Comparison of ENCODE assay signal across 14 cellular contexts in the genomic region with DNA sequence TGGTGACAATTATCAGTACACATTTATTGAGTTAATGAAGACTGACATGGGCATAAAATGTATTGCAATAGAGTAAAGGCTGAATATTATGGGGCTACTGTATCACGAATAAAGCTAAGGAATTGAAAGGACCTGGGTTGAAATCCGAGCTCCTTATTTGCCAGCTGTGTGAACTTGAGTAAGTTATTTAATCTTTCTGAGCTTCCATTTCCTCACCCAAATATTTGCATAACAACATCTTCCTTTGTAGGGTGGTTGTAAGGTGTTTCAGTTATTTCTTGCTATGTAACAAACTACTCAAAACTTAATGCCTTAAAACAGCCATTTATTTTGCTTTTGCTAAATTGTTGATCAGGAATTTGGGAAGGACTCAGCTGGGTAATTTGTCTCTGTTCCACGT.
DNase-seq lines count a peak whose midpoint lies in the region; FAIRE-seq and TF ChIP-seq lines count a peak whose summit lies in the region.
"Had no signal": no experiment of that assay in that cellular context is flagged by ENCODE, and none has a peak within 500 bp of the region (broad histone marks: within the 10 kb centered on the region; RNA-seq: fewer than 3 reads in every experiment).

No MANE protein-coding gene starts in this region.

- peak overlapping the region; percentile 33 for H2AK5ac ChIP-seq in mesenchymal stem cell (ENCODE audit: low read length, severe bottlenecking)

- no peak overlapping the region for H4K91ac ChIP-seq in mesenchymal stem cell (ENCODE audit: low read length)

- no peak overlapping the region for H2BK15ac ChIP-seq in mesenchymal stem cell (ENCODE audit: low read depth, poor library complexity, severe bottlenecking)

- no peak for TF ChIP-seq CTCF in astrocyte (IDR thresholded peaks at IDR 0.05; ENCODE audit: insufficient read depth, low read depth, low read length)

- H3K4me3 Mint-ChIP-seq in astrocyte (ENCODE audit: unreplicated experiment): no peak overlapping the region
- H3K4me3 Mint-ChIP-seq: B cell; CD4-positive, alpha-beta T cell had no signal

- H3K9me3 Mint-ChIP-seq in astrocyte (ENCODE audit: unreplicated experiment): no peaks in the 10 kb centered on the region
- H3K9me3 Mint-ChIP-seq: CD4-positive, alpha-beta T cell had no signal

- H2BK12ac ChIP-seq in mesenchymal stem cell (ENCODE audit: low read length in 2 of 2): no peak overlapping the region

- no peak overlapping the region for H3K9ac ChIP-seq in GM23248
- no peak overlapping the region for H3K9ac ChIP-seq in Karpas-422 (ENCODE audit: low read length)
- H3K9ac ChIP-seq in astrocyte (ENCODE audit: low read length): no peak overlapping the region
- no peak overlapping the region for H3K9ac ChIP-seq in mesenchymal stem cell (ENCODE audit: low read length)

- H3K27ac Mint-ChIP-seq in astrocyte (ENCODE audit: unreplicated experiment): no peak overlapping the region
- H3K27ac Mint-ChIP-seq: B cell; CD4-positive, alpha-beta T cell had no signal

- no peaks in the 10 kb centered on the region for H3K36me3 Mint-ChIP-seq in astrocyte (ENCODE audit: low read depth, unreplicated experiment)

- H3K27ac ChIP-seq in GM23248 (no peak overlapping the region), Karpas-422 (ENCODE audit: low read length) (no peak overlapping the region), astrocyte (ENCODE audit: low read depth, low read length) (no peak overlapping the region), mesenchymal stem cell (ENCODE audit: low read length, poor library complexity, severe bottlenecking) (no peak overlapping the region), small intestine (ENCODE audit: low read depth in 1 of 2, low read length in 1 of 2) (no peak overlapping the region)

- in situ Hi-C loops in GM23248 (cut with MboI): no loop called here

- no peak overlapping the region for H2BK5ac ChIP-seq in mesenchymal stem cell (ENCODE audit: low read depth, low read length, poor library complexity, severe bottlenecking)

- H3K27me3 Mint-ChIP-seq in astrocyte (ENCODE audit: low read depth, unreplicated experiment): no peaks in the 10 kb centered on the region

- H3K18ac ChIP-seq in mesenchymal stem cell (ENCODE audit: low read depth in 1 of 2, low read length in 2 of 2): no peak overlapping the region

- no peak overlapping the region for H4K8ac ChIP-seq in mesenchymal stem cell (ENCODE audit: low read length)

- H3K9me2 ChIP-seq in GM23248 (ENCODE audit: insufficient read depth) (no peaks in the 10 kb centered on the region), Karpas-422 (replicated peaks; ENCODE audit: insufficient read depth, low read length) (no peaks in the 10 kb centered on the region)

- DNase-seq in GM23248: no peak
- DNase-seq in Karpas-422: peak; percentile 61
- DNase-seq in astrocyte (ENCODE audit: low read depth): no peak
- DNase-seq in mesenchymal stem cell: no peak
- DNase-seq in HuH-7.5 (ENCODE audit: low spot score): no peak
- DNase-seq in NCI-H1092 (lab: John Stamatoyannopoulos, UW): no peak
- no peak for DNase-seq in pons (ENCODE audit: low spot score)
- no peak for DNase-seq in small intestine
- DNase-seq: C1 segment of cervical spinal cord; Calu3; CD4-positive, alpha-beta T cell; DMS 273 treated with DMSO at 0.1 percent for 48 hours had no signal

- peaks cover 25% of the 10 kb centered on the region for H3F3A ChIP-seq in GM23248 (ENCODE audit: insufficient read depth)

- H2AFZ ChIP-seq in GM23248 (0 out of 2 replicates have a peak overlapping the region, but pooled peaks have one; percentile 30), Karpas-422 (ENCODE audit: low read length) (no peak overlapping the region), astrocyte (ENCODE audit: low read depth, low read length) (no peak overlapping the region), mesenchymal stem cell (ENCODE audit: low read depth, low read length) (no peak overlapping the region)

- H3K4me1 ChIP-seq in GM23248 (ENCODE audit: insufficient read depth) (peaks cover 59% of the 10 kb centered on the region), Karpas-422 (ENCODE audit: low read length) (peaks cover 18% of the 10 kb centered on the region), astrocyte (ENCODE audit: insufficient read depth, low read length) (peaks cover 28% of the 10 kb centered on the region), mesenchymal stem cell (ENCODE audit: control insufficient read depth, insufficient read depth, low read depth, low read length) (peaks cover 6% of the 10 kb centered on the region), small intestine (ENCODE audit: control insufficient read depth in 2 of 2, insufficient read depth in 1 of 2, low read depth in 1 of 2, low read length in 1 of 2) (peaks cover 0 to 8% of the 10 kb centered on the region in 2 donors)

- H4K20me1 ChIP-seq in GM23248 (ENCODE audit: insufficient read depth): no peaks in the 10 kb centered on the region
- no peaks in the 10 kb centered on the region for H4K20me1 ChIP-seq in Karpas-422 (ENCODE audit: insufficient read depth, low read depth, low read length)
- no peaks in the 10 kb centered on the region for H4K20me1 ChIP-seq in astrocyte (ENCODE audit: insufficient read depth, low read length)

- H3K79me2 ChIP-seq in GM23248 (ENCODE audit: insufficient read depth) (no peaks in the 10 kb centered on the region), Karpas-422 (ENCODE audit: low read length) (no peaks in the 10 kb centered on the region), astrocyte (ENCODE audit: insufficient read depth, low read length) (no peaks in the 10 kb centered on the region)

- H3K36me3 ChIP-seq in GM23248 (ENCODE audit: low read depth): no peaks in the 10 kb centered on the region
- no peaks in the 10 kb centered on the region for H3K36me3 ChIP-seq in Karpas-422 (ENCODE audit: insufficient read depth, low read length)
- H3K36me3 ChIP-seq in astrocyte (ENCODE audit: insufficient read depth, low read length): no peaks in the 10 kb centered on the region
- H3K36me3 ChIP-seq in mesenchymal stem cell (ENCODE audit: control insufficient read depth in 1 of 2, insufficient read depth in 2 of 2, low read depth in 1 of 2, low read length in 2 of 2): no peaks in the 10 kb centered on the region
- H3K36me3 ChIP-seq in small intestine (ENCODE audit: control insufficient read depth in 2 of 2, insufficient read depth in 2 of 2, low read length in 2 of 2): no peaks in the 10 kb centered on the region
- H3K36me3 ChIP-seq: HAP-1 had no signal

- H3K9me3 ChIP-seq in GM23248 (ENCODE audit: low read depth) (peaks cover 2% of the 10 kb centered on the region), Karpas-422 (ENCODE audit: low read length) (no peaks in the 10 kb centered on the region), astrocyte (ENCODE audit: insufficient read depth, low read depth, low read length) (no peaks in the 10 kb centered on the region), mesenchymal stem cell (ENCODE audit: control insufficient read depth, low read length) (no peaks in the 10 kb centered on the region), small intestine (ENCODE audit: control insufficient read depth, low read depth) (no peaks in the 10 kb centered on the region)
- H3K9me3 ChIP-seq: HAP-1 had no signal

- H3K27me3 ChIP-seq in GM23248 (replicated peaks; ENCODE audit: insufficient read depth): no peaks in the 10 kb centered on the region
- H3K27me3 ChIP-seq in Karpas-422 (ENCODE audit: low read length): no peaks in the 10 kb centered on the region
- no peaks in the 10 kb centered on the region for H3K27me3 ChIP-seq in astrocyte (ENCODE audit: insufficient read depth, low read length)
- no peaks in the 10 kb centered on the region for H3K27me3 ChIP-seq in mesenchymal stem cell (ENCODE audit: control insufficient read depth in 1 of 2, insufficient read depth in 1 of 2, low read length in 2 of 2)
- H3K27me3 ChIP-seq in small intestine (ENCODE audit: control insufficient read depth in 2 of 2, insufficient read depth in 2 of 2, low read length in 2 of 2): no peaks in the 10 kb centered on the region

- H3K4me1 Mint-ChIP-seq in astrocyte (ENCODE audit: low read depth, unreplicated experiment): peaks cover 49% of the 10 kb centered on the region
- H3K4me1 Mint-ChIP-seq: B cell had no signal

- 65 to 67% methylated on average over 3 of the region's 3 CpGs for WGBS in GM23248 (ENCODE audit: low coverage in 1 of 2, low lambda C conversion rate in 2 of 2, missing lambda C conversion rate in 2 of 2), 2 experiments
- WGBS in mesenchymal stem cell: 53% methylated on average over 2 of the region's 3 CpGs
- WGBS in small intestine, 3 donors: 78 to 85% (median 79%) methylated on average over 3 of the region's 3 CpGs

- H3K79me1 ChIP-seq in mesenchymal stem cell (replicated peaks; ENCODE audit: low read length, poor library complexity, severe bottlenecking): peaks cover 2% of the 10 kb centered on the region

- no peak overlapping the region for H3K4me3 ChIP-seq in GM23248
- peak overlapping the region; percentile 13; the same call in 1 of the 2 replicates for H3K4me3 ChIP-seq in Karpas-422 (ENCODE audit: low read length)
- no peak overlapping the region for H3K4me3 ChIP-seq in astrocyte (ENCODE audit: insufficient read depth, low read depth, low read length)
- no peak overlapping the region for H3K4me3 ChIP-seq in mesenchymal stem cell (ENCODE audit: insufficient read depth in 1 of 2, low read depth in 1 of 2, low read length in 2 of 2)
- no peak overlapping the region for H3K4me3 ChIP-seq in small intestine (ENCODE audit: low read depth in 1 of 2, low read length in 2 of 2)
- H3K4me3 ChIP-seq: HAP-1 had no signal

- H2BK120ac ChIP-seq in mesenchymal stem cell (ENCODE audit: low read depth, low read length): no peak overlapping the region

- no peak overlapping the region for H3K23ac ChIP-seq in mesenchymal stem cell (ENCODE audit: low read length in 2 of 2)

- peak; percentile 50 for FAIRE-seq in astrocyte (lab: Jason Lieb, UNC)
- FAIRE-seq in small intestine (lab: Jason Lieb, UNC): no peak

- H3K4ac ChIP-seq in mesenchymal stem cell (ENCODE audit: low read depth in 1 of 2, low read length in 2 of 2): no peak overlapping the region

- H3K4me2 ChIP-seq in GM23248 (ENCODE audit: unreplicated experiment): no peak overlapping the region
- peak overlapping the region; percentile 35 for H3K4me2 ChIP-seq in Karpas-422 (ENCODE audit: low read depth, low read length, poor library complexity, severe bottlenecking)
- no peak overlapping the region for H3K4me2 ChIP-seq in astrocyte (ENCODE audit: low read length)
- H3K4me2 ChIP-seq in mesenchymal stem cell (ENCODE audit: low read length, poor library complexity, severe bottlenecking): no peak overlapping the region

- no peak overlapping the region for H3K14ac ChIP-seq in mesenchymal stem cell (ENCODE audit: low read length in 2 of 2)
